In genomic region chr5:169301386-169301930, GRCh38 we compare ENCODE assay signal across 10 cellular contexts. TPM values are rescaled to one million over a fixed set of nuclear protein-coding genes. Genes with fewer than 3 reads are reported as not detected.
A peak's percentile ranks its signal among the peaks of the same experiment; 100 is the strongest.
DNase-seq lines count a peak whose midpoint lies in the region; ATAC-seq, FAIRE-seq and TF ChIP-seq lines count a peak whose summit lies in the region.
"Had no signal": no experiment of that assay in that cellular context is flagged by ENCODE, and none has a peak within 500 bp of the region (broad histone marks: within the 10 kb centered on the region; RNA-seq: fewer than 3 reads in every experiment).

No MANE protein-coding gene starts in this region.

- no peak for TF ChIP-seq EP300 in A549 (IDR thresholded peaks at IDR 0.05)

- peak overlapping the region; percentile 15 for H3K27ac Mint-ChIP-seq in neural progenitor cell

- WGBS in A549 (ENCODE audit: missing lambda C conversion rate): 31% methylated on average over 18 of the region's 18 CpGs

- BruUV-seq in PC-9 (replicated peaks; lab: Mats Ljungman, UMichigan): no TSS peak

- H2AFZ ChIP-seq in neural progenitor cell (replicated peaks) (peak overlapping the region; percentile 10), PC-9 (no peak overlapping the region)

- no peak for TF ChIP-seq RAD21 in A549 (conservative IDR thresholded peaks at IDR 0.05 in 1 of 2, IDR thresholded peaks at IDR 0.05 in 1 of 2)

- peaks cover 6% of the 10 kb centered on the region; the same call in 1 of the 2 replicates for H3K36me3 ChIP-seq in SJSA1
- no peaks in the 10 kb centered on the region for H3K36me3 ChIP-seq in neural progenitor cell
- no peaks in the 10 kb centered on the region for H3K36me3 ChIP-seq in PC-9 (ENCODE audit: low read depth)

- H3K9me3 ChIP-seq in A549: no peaks in the 10 kb centered on the region
- H3K9me3 ChIP-seq in SJSA1 (replicated peaks): peaks cover 3% of the 10 kb centered on the region; the same call in 1 of the 2 replicates
- H3K9me3 ChIP-seq in neural progenitor cell (ENCODE audit: low read depth): no peaks in the 10 kb centered on the region
- no peaks in the 10 kb centered on the region for H3K9me3 ChIP-seq in PC-9 (ENCODE audit: insufficient read depth, low read depth)

- H3K4me1 ChIP-seq in A549 (peaks cover 45% of the 10 kb centered on the region), SJSA1 (replicated peaks) (peaks cover 59% of the 10 kb centered on the region), neural progenitor cell (peaks cover 9% of the 10 kb centered on the region), PC-9 (replicated peaks; ENCODE audit: insufficient read depth) (no peaks in the 10 kb centered on the region)

- no peaks in the 10 kb centered on the region for H3K9me2 ChIP-seq in PC-9 (ENCODE audit: insufficient read depth)

- H4K20me1 ChIP-seq in neural progenitor cell (ENCODE audit: low read depth) (no peaks in the 10 kb centered on the region), PC-9 (ENCODE audit: insufficient read depth) (no peaks in the 10 kb centered on the region)

- H3K27me3 ChIP-seq in SJSA1 (replicated peaks) (no peaks in the 10 kb centered on the region), neural progenitor cell (peaks cover 83% of the 10 kb centered on the region), PC-9 (ENCODE audit: insufficient read depth, low read depth) (0 out of 2 replicates have a peak, but pooled peaks cover 10% of the 10 kb centered on the region)

- no peak for FAIRE-seq in A549 (lab: Jason Lieb, UNC)

- DNase-seq in A549 (ENCODE audit: low read depth in 1 of 2, low spot score in 1 of 2): peak in 1 of 2 experiments; percentile 44
- no peak for DNase-seq in SJSA1 (ENCODE audit: low read depth in 1 of 2, low spot score in 2 of 2)
- DNase-seq in fibroblast of the aortic adventitia (ENCODE audit: low read depth): peak; percentile 28
- peak; percentile 21 for DNase-seq in neural progenitor cell (ENCODE audit: low spot score)
- no peak for DNase-seq in PC-9
- no peak for DNase-seq in activated CD4-positive, CD25-positive, alpha-beta regulatory T cell (lab: John Stamatoyannopoulos, UW)
- no peak for DNase-seq in left lobe of liver (ENCODE audit: low spot score)
- DNase-seq: NCI-H187 treated with DMSO at 0.1 percent for 48 hours, SIG-M5 had no signal

- no peak for TF ChIP-seq POLR2A in A549 (IDR thresholded peaks at IDR 0.05; ENCODE audit: low read length)

- peak overlapping the region; percentile 76 for H3K4me3 ChIP-seq in A549
- H3K4me3 ChIP-seq in SJSA1: peak overlapping the region; percentile 77
- peak overlapping the region; percentile 86 for H3K4me3 ChIP-seq in fibroblast of the aortic adventitia (ENCODE audit: low read depth, low read length)
- peak overlapping the region; percentile 59 for H3K4me3 ChIP-seq in neural progenitor cell
- no peak overlapping the region for H3K4me3 ChIP-seq in PC-9

- H3K27ac ChIP-seq in A549 (peak overlapping the region; percentile 85 to 99), SJSA1 (peak overlapping the region; percentile 3; the same call in 1 of the 2 replicates), neural progenitor cell (no peak overlapping the region), PC-9 (no peak overlapping the region)

- no peaks in the 10 kb centered on the region for H3K79me2 ChIP-seq in neural progenitor cell (ENCODE audit: low read depth)
- H3K79me2 ChIP-seq in PC-9 (ENCODE audit: low read depth): no peaks in the 10 kb centered on the region

- ATAC-seq in A549 (peak; percentile 12 to 15; a peak in 4 of 6 replicates), GM21390 (IDR thresholded peaks at IDR 0.05; ENCODE audit: unreplicated experiment) (no peak), left lobe of liver (no peak)

- TF ChIP-seq CTCF in A549 (IDR thresholded peaks at IDR 0.05) (no peak), fibroblast of the aortic adventitia (IDR thresholded peaks at IDR 0.05; ENCODE audit: insufficient read depth, low read length) (no peak), neural progenitor cell (IDR thresholded peaks at IDR 0.05) (no peak), PC-9 (conservative IDR thresholded peaks at IDR 0.05) (no peak)

- peaks cover 2% of the 10 kb centered on the region for H3K9me3 Mint-ChIP-seq in neural progenitor cell

- H3K36me3 Mint-ChIP-seq in neural progenitor cell: no peaks in the 10 kb centered on the region

- H3K4me2 ChIP-seq in A549 (peak overlapping the region; percentile 88), neural progenitor cell (peak overlapping the region; percentile 96), PC-9 (no peak overlapping the region)

- H3K9ac ChIP-seq in neural progenitor cell: no peak overlapping the region

- CTCF ChIA-PET in A549 (lab: Yijun Ruan, JAX) (interaction anchor here (0.6 to 5.7 kb wide), 29 partner anchors 8 to 462 kb away, joined by 3 to 53 read pairs (median 7); no protein-coding TSS in a partner anchor), PC-9 (lab: Charles Lee) (no interaction called here)

- H3F3A ChIP-seq in neural progenitor cell (ENCODE audit: low read depth) (peaks cover 8% of the 10 kb centered on the region), PC-9 (ENCODE audit: insufficient read depth, low read depth) (no peaks in the 10 kb centered on the region)

- H3K27me3 Mint-ChIP-seq in neural progenitor cell (ENCODE audit: insufficient read depth, low read depth): peaks cover 11% of the 10 kb centered on the region

- intact Hi-C loops in PC-9 (cut with micrococcal nuclease; ENCODE audit: unreplicated experiment): loop anchor here (5.0 to 10.0 kb wide), 2 partner anchors 113 to 314 kb away; no protein-coding TSS in a partner anchor

- H3K4me3 Mint-ChIP-seq in neural progenitor cell: peak overlapping the region; percentile 86

- peaks cover 47% of the 10 kb centered on the region for H3K4me1 Mint-ChIP-seq in neural progenitor cell

- POLR2A ChIA-PET in A549 (lab: Yijun Ruan, JAX): interaction anchor here (0.6 to 3.0 kb wide), 5 partner anchors 20 to 312 kb away, joined by 3 to 21 read pairs (median 5); no protein-coding TSS in a partner anchor
- POLR2A ChIA-PET in PC-9 (lab: Charles Lee; ENCODE audit: unreplicated experiment): no interaction called here

TF ChIP-seq in A549, 52 proteins besides CTCF, POLR2A, EP300 and RAD21:
- no peak for TF ChIP-seq CEBPB (IDR thresholded peaks at IDR 0.05)
- TF ChIP-seq CBX2 (IDR thresholded peaks at IDR 0.05; ENCODE audit: borderline replicate concordance, low read depth): no peak
- no peak for TF ChIP-seq RCOR1 (IDR thresholded peaks at IDR 0.05; ENCODE audit: low read depth, low read length)
- TF ChIP-seq ZSCAN20 (CRISPR knock-in tag; IDR thresholded peaks at IDR 0.05): no peak
- TF ChIP-seq, protein P1, sequence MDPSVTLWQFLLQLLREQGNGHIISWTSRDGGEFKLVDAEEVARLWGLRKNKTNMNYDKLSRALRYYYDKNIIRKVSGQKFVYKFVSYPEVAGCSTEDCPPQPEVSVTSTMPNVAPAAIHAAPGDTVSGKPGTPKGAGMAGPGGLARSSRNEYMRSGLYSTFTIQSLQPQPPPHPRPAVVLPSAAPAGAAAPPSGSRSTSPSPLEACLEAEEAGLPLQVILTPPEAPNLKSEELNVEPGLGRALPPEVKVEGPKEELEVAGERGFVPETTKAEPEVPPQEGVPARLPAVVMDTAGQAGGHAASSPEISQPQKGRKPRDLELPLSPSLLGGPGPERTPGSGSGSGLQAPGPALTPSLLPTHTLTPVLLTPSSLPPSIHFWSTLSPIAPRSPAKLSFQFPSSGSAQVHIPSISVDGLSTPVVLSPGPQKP (IDR thresholded peaks at IDR 0.05; ENCODE audit: low read depth, low read length): no peak
- TF ChIP-seq POLR2AphosphoS2 (conservative IDR thresholded peaks at IDR 0.05; ENCODE audit: low read length): no peak
- no peak for TF ChIP-seq ZFP36 (IDR thresholded peaks at IDR 0.05; ENCODE audit: borderline replicate concordance, partially characterized antibody)
- no peak for TF ChIP-seq ZNF302 (CRISPR knock-in tag; IDR thresholded peaks at IDR 0.05)
- TF ChIP-seq EHMT2 (IDR thresholded peaks at IDR 0.05; ENCODE audit: low read depth): no peak
- no peak for TF ChIP-seq KDM1A (IDR thresholded peaks at IDR 0.05; ENCODE audit: low read depth)
- TF ChIP-seq PHF8 (IDR thresholded peaks at IDR 0.05; ENCODE audit: borderline replicate concordance, low read depth): no peak
- TF ChIP-seq CBX8 (IDR thresholded peaks at IDR 0.05): no peak
- TF ChIP-seq HDAC2 (IDR thresholded peaks at IDR 0.05): no peak
- no peak for TF ChIP-seq MAX (IDR thresholded peaks at IDR 0.05)
TF ChIP-seq in A549: peak in this region for 0.

RNA-seq across cellular contexts. Expression of gene SLIT3, which starts 0.5 kb away (rescaled TPM):
- polyA plus RNA-seq in A549 (2011; rRNA removed): 12.7 and 22.7 TPM in 2 replicates
- polyA plus RNA-seq in A549 (2012; cell fraction: cytosol; rRNA removed): 42.0 and 46.9 TPM in 2 replicates
- polyA plus RNA-seq in A549 (2012; cell fraction: nucleus; rRNA removed): 77.7 and 91.2 TPM in 2 replicates
- polyA plus RNA-seq in A549 (2017; fragmentation: RNase III; extraction: RNeasy Plus Mini Kit Qiagen cat#74134 plus additional on column Dnase treatment): 18.3 to 22.9 TPM (median 21.2 TPM) in 3 replicates
- 55.8 and 61.8 TPM in 2 replicates for polyA minus RNA-seq in A549 (2011; rRNA and poly(A)+ RNA removed)
- total RNA-seq in SJSA1 (2014; rRNA removed; shearing (Covaris generic)): 12.9 and 19.0 TPM in 2 replicates
- total RNA-seq in fibroblast of the aortic adventitia (ENCODE audit: low replicate concordance): 52.5 and 65.3 TPM in 2 replicates
- 0.22 and 0.28 TPM in 2 replicates for total RNA-seq in neural progenitor cell (ENCODE audit: low replicate concordance)
- not detected in 2 replicates for total RNA-seq in PC-9 (2021)
- 0.75 TPM for total RNA-seq in left lobe of liver

Comparison
In these comparisons a context has a peak if more than half of its experiments do, and no peak if none do; other contexts are left out.
1. ATAC-seq: peak in A549 (2 of 2); none in GM21390 (single experiment) and left lobe of liver (single experiment).
2. DNase-seq: peak in fibroblast of the aortic adventitia (single experiment) and neural progenitor cell (single experiment); none in SJSA1 (0 of 2), PC-9 (0 of 2), activated CD4-positive, CD25-positive, alpha-beta regulatory T cell (0 of 4) and left lobe of liver (single experiment).
3. H3K27ac ChIP-seq: peak in A549 (2 of 2) and SJSA1 (single experiment); none in neural progenitor cell (single experiment) and PC-9 (single experiment).